In genomic region chr9:32820322-32820721, GRCh38 we compare ENCODE assay signal across 9 cellular contexts. TPM values are rescaled to one million over a fixed set of nuclear protein-coding genes. Genes with fewer than 3 reads are reported as not detected.
"Had no signal": no experiment of that assay in that cellular context is flagged by ENCODE, and none has a peak within 500 bp of the region (broad histone marks: within the 10 kb centered on the region; RNA-seq: fewer than 3 reads in every experiment).

No MANE protein-coding gene starts in this region.

- FAIRE-seq: G401.6, GM12878, GM12891, GM12892, GM18507, GM19239 had no signal

- ATAC-seq: GM12878 had no signal

- DNase-seq: GDM1, GF-D8 had no signal

- H3K4me3 ChIP-seq: GM12878 had no signal

RNA-seq across cellular contexts. Expression of gene TMEM215, which starts 37.0 kb away (rescaled TPM):
- total RNA-seq: G401, GM12878 had no signal
- polyA plus RNA-seq: GM12878 had no signal
